8 cellular contexts compared by ENCODE assay signal in genomic region chr10:73889014-73889413, GRCh38.
DNase-seq lines count a peak whose midpoint lies in the region; ATAC-seq and TF ChIP-seq lines count a peak whose summit lies in the region.

No MANE protein-coding gene starts in this region.

- H3K27ac ChIP-seq in OCI-LY3 (ENCODE audit: low read length) (peak overlapping the region; percentile 55), epithelial cell of prostate (peak overlapping the region; percentile 100)

- H3K9ac ChIP-seq in OCI-LY3 (ENCODE audit: low read length), result no peak overlapping the region; the same call in 1 of the 2 replicates

- H3K9me3 ChIP-seq in OCI-LY3 (ENCODE audit: insufficient read depth, low read length), result no peaks in the 10 kb centered on the region

- peaks cover 20% of the 10 kb centered on the region for H3K4me1 ChIP-seq in OCI-LY3 (ENCODE audit: low read length)

- no peaks in the 10 kb centered on the region for H3K27me3 ChIP-seq in OCI-LY3 (ENCODE audit: low read depth, low read length)

- CTCF ChIA-PET in HEK293T (lab: Yijun Ruan, JAX), result interaction anchor here (0.7 to 1.5 kb wide), 2 partner anchors 52 to 68 kb away, joined by 4 to 6 read pairs; no protein-coding TSS in a partner anchor

- peak; percentile 62 for DNase-seq in stimulated activated CD4-positive, alpha-beta T cell treated with anti-CD3 and anti-CD28 coated beads, Interleukin-1b, Interleukin-23, amount 100 ng/mL, for 48 hours
- DNase-seq in stimulated activated CD4-positive, alpha-beta T cell treated with anti-CD3 and anti-CD28 coated beads, Interleukin-2, amount 100 ng/mL, for 48 hours, result no peak
- DNase-seq in epithelial cell of prostate (ENCODE audit: low read depth, low spot score) (peak; percentile 100), pons (ENCODE audit: low spot score) (peak; percentile 72), HEK293T (ENCODE audit: extremely low spot score) (no peak), NCI-H2227 (lab: John Stamatoyannopoulos, UW; ENCODE audit: unreplicated experiment) (no peak)

- TF ChIP-seq CTCF in OCI-LY3 (IDR thresholded peaks at IDR 0.05; ENCODE audit: low read depth, low read length), result no peak

- H2AFZ ChIP-seq in OCI-LY3 (ENCODE audit: low read depth, low read length), result peak overlapping the region; percentile 89; the same call in 1 of the 2 replicates

- no peaks in the 10 kb centered on the region for H3K36me3 ChIP-seq in OCI-LY3 (replicated peaks; ENCODE audit: low read depth, low read length)

- POLR2A ChIA-PET in HEK293T (lab: Yijun Ruan, JAX), result interaction anchor here (1.7 kb wide), 1 partner anchor 20 kb away, joined by 4 read pairs; no protein-coding TSS in a partner anchor

- ATAC-seq in HG02840 (IDR thresholded peaks at IDR 0.05; ENCODE audit: low FRiP score, unreplicated experiment), result no peak

- no peak overlapping the region for H3K4me3 ChIP-seq in OCI-LY3 (ENCODE audit: low read length)

- no peaks in the 10 kb centered on the region for H3K79me2 ChIP-seq in OCI-LY3 (ENCODE audit: low read length)

- peak overlapping the region; percentile 30; the same call in 1 of the 2 replicates for H3K4me2 ChIP-seq in OCI-LY3 (ENCODE audit: low read length)

- no peaks in the 10 kb centered on the region for H4K20me1 ChIP-seq in OCI-LY3 (ENCODE audit: insufficient read depth, low read length)

TF ChIP-seq in HEK293T, 16 proteins besides CTCF, POLR2A, EP300 and RAD21:
- TF ChIP-seq PKNOX1 (IDR thresholded peaks at IDR 0.05) (no peak), FOXM1 (IDR thresholded peaks at IDR 0.05; ENCODE audit: borderline replicate concordance) (no peak), FOXA1 (IDR thresholded peaks at IDR 0.05) (no peak)

Comparison
In these comparisons a context has a peak if more than half of its experiments do, and no peak if none do; other contexts are left out.
1. DNase-seq: peak in stimulated activated CD4-positive, alpha-beta T cell treated with anti-CD3 and anti-CD28 coated beads, Interleukin-1b, Interleukin-23, amount 100 ng/mL, for 48 hours (single experiment), epithelial cell of prostate (single experiment) and pons (single experiment); none in stimulated activated CD4-positive, alpha-beta T cell treated with anti-CD3 and anti-CD28 coated beads, Interleukin-2, amount 100 ng/mL, for 48 hours (0 of 2), HEK293T (single experiment) and NCI-H2227 (single experiment).